ENCODE assay signal across 16 cellular contexts in genomic region chr15:64944961-64945360, GRCh38. TPM values are rescaled to one million over a fixed set of nuclear protein-coding genes. Genes with fewer than 3 reads are reported as not detected.
DNase-seq lines count a peak whose midpoint lies in the region; ATAC-seq, FAIRE-seq and TF ChIP-seq lines count a peak whose summit lies in the region.
"Had no signal": no experiment of that assay in that cellular context is flagged by ENCODE, and none has a peak within 500 bp of the region (broad histone marks: within the 10 kb centered on the region; RNA-seq: fewer than 3 reads in every experiment).

No MANE protein-coding gene starts in this region.

- no peak overlapping the region for H3K4me3 ChIP-seq in bronchial epithelial cell (ENCODE audit: low read depth, low read length)
- H3K4me3 ChIP-seq in liver (ENCODE audit: low read depth in 1 of 3, low read length in 3 of 3), result no peak overlapping the region
- H3K4me3 ChIP-seq in GM23248, result no peak overlapping the region

- WGBS in liver, result 66% methylated on average over 4 of the region's 4 CpGs
- 46 to 48% methylated on average over 4 of the region's 4 CpGs for WGBS in GM23248 (ENCODE audit: low coverage in 1 of 2, low lambda C conversion rate in 2 of 2, missing lambda C conversion rate in 2 of 2), 2 experiments

- TF ChIP-seq CTCF in bronchial epithelial cell (IDR thresholded peaks at IDR 0.05; ENCODE audit: insufficient read depth, low read length, severe bottlenecking), result no peak
- no peak for TF ChIP-seq CTCF in liver (IDR thresholded peaks at IDR 0.05; ENCODE audit: low read depth, low read length, missing input control)

- no peak for DNase-seq in activated naive CD4-positive, alpha-beta T cell treated with anti-CD3 and anti-CD28 coated beads, Interleukin-2, amount 10 ng/mL, durations not matched to agents 7 days and 5 days
- no peak for DNase-seq in activated naive CD4-positive, alpha-beta T cell treated with Interleukin-2 at 50 U/mL for 16 hours
- DNase-seq in bronchial epithelial cell (ENCODE audit: low read depth) (no peak), urothelium cell line (ENCODE audit: low spot score) (no peak), GM23248 (no peak), Right ventricle myocardium inferior (ENCODE audit: missing footprints) (no peak), NCI-H2081 treated with DMSO at 0.1 percent for 48 hours (lab: John Stamatoyannopoulos, UW) (no peak)
- DNase-seq: ACHN; BE2C; Caco-2; CD8-positive, alpha-beta memory T cell; GF-D8 had no signal

- H2AFZ ChIP-seq in GM23248, result no peak overlapping the region

- in situ Hi-C loops in GM23248 (cut with MboI), result no loop called here

- no peak for TF ChIP-seq RAD21 in liver (IDR thresholded peaks at IDR 0.05)

- H3K9me3 ChIP-seq in liver (ENCODE audit: control insufficient read depth in 4 of 4, low read length in 3 of 4) (no peaks in the 10 kb centered on the region), GM23248 (ENCODE audit: low read depth) (no peaks in the 10 kb centered on the region)
- H3K9me3 ChIP-seq: BE2C, Caco-2 had no signal

- no peaks in the 10 kb centered on the region for H3K4me1 Mint-ChIP-seq in activated naive CD4-positive, alpha-beta T cell treated with anti-CD3 and anti-CD28 coated beads, Interleukin-2, amount 10 ng/mL, durations not matched to agents 7 days and 5 days
- H3K4me1 Mint-ChIP-seq: CD8-positive, alpha-beta memory T cell had no signal

- CTCF ChIA-PET in activated naive CD4-positive, alpha-beta T cell treated with anti-CD3 and anti-CD28 coated beads, Interleukin-2, amount 10 ng/mL, durations not matched to agents 7 days and 5 days (lab: Charles Lee), result interaction anchor here (0.6 kb wide), 1 partner anchor 735 kb away, joined by 3 read pairs; no protein-coding TSS in a partner anchor

- H3K4me3 Mint-ChIP-seq in activated naive CD4-positive, alpha-beta T cell treated with anti-CD3 and anti-CD28 coated beads, Interleukin-2, amount 10 ng/mL, durations not matched to agents 7 days and 5 days, result no peak overlapping the region
- H3K4me3 Mint-ChIP-seq: CD8-positive, alpha-beta memory T cell had no signal

- H3K36me3 ChIP-seq in bronchial epithelial cell (ENCODE audit: control insufficient read depth, insufficient read depth, low read length) (no peaks in the 10 kb centered on the region), liver (ENCODE audit: control insufficient read depth in 4 of 4, insufficient read depth in 3 of 4, low read depth in 1 of 4, low read length in 3 of 4) (no peaks in the 10 kb centered on the region), GM23248 (ENCODE audit: low read depth) (no peaks in the 10 kb centered on the region)
- H3K36me3 ChIP-seq: BE2C had no signal

- H3K9me2 ChIP-seq in GM23248 (ENCODE audit: insufficient read depth), result no peaks in the 10 kb centered on the region

- H3K27me3 Mint-ChIP-seq in activated naive CD4-positive, alpha-beta T cell treated with anti-CD3 and anti-CD28 coated beads, Interleukin-2, amount 10 ng/mL, durations not matched to agents 7 days and 5 days, result peaks cover 4% of the 10 kb centered on the region
- H3K27me3 Mint-ChIP-seq: CD8-positive, alpha-beta memory T cell had no signal

- H4K20me1 ChIP-seq in GM23248 (ENCODE audit: insufficient read depth), result no peaks in the 10 kb centered on the region

- H3K9me3 Mint-ChIP-seq in activated naive CD4-positive, alpha-beta T cell treated with anti-CD3 and anti-CD28 coated beads, Interleukin-2, amount 10 ng/mL, durations not matched to agents 7 days and 5 days, result no peaks in the 10 kb centered on the region
- H3K9me3 Mint-ChIP-seq: CD8-positive, alpha-beta memory T cell had no signal

- H3K4me1 ChIP-seq in liver (ENCODE audit: control insufficient read depth in 4 of 4, insufficient read depth in 4 of 4, low read length in 3 of 4) (no peaks in the 10 kb centered on the region), GM23248 (ENCODE audit: insufficient read depth) (no peaks in the 10 kb centered on the region)
- H3K4me1 ChIP-seq: BE2C, Caco-2 had no signal

- peak overlapping the region; percentile 16 for H3K27ac Mint-ChIP-seq in activated naive CD4-positive, alpha-beta T cell treated with anti-CD3 and anti-CD28 coated beads, Interleukin-2, amount 10 ng/mL, durations not matched to agents 7 days and 5 days

- H3K79me2 ChIP-seq in GM23248 (ENCODE audit: insufficient read depth), result no peaks in the 10 kb centered on the region

- H3K36me3 Mint-ChIP-seq in activated naive CD4-positive, alpha-beta T cell treated with anti-CD3 and anti-CD28 coated beads, Interleukin-2, amount 10 ng/mL, durations not matched to agents 7 days and 5 days, result no peaks in the 10 kb centered on the region

- H3K9ac ChIP-seq in liver (ENCODE audit: low read depth in 1 of 2, low read length in 2 of 2) (no peak overlapping the region), GM23248 (no peak overlapping the region)

- H3K27me3 ChIP-seq in bronchial epithelial cell (ENCODE audit: control insufficient read depth, insufficient read depth, low read length), result no peaks in the 10 kb centered on the region
- no peaks in the 10 kb centered on the region for H3K27me3 ChIP-seq in liver (ENCODE audit: control insufficient read depth in 4 of 4, insufficient read depth in 4 of 4, low read length in 3 of 4)
- no peaks in the 10 kb centered on the region for H3K27me3 ChIP-seq in GM23248 (replicated peaks; ENCODE audit: insufficient read depth)
- H3K27me3 ChIP-seq: BE2C had no signal

- H3K4me2 ChIP-seq in GM23248 (ENCODE audit: unreplicated experiment), result no peak overlapping the region

- 0 out of 2 replicates have a peak, but pooled peaks cover 6% of the 10 kb centered on the region for H3F3A ChIP-seq in GM23248 (ENCODE audit: insufficient read depth)

- ATAC-seq in Right ventricle myocardium inferior, result no peak
- ATAC-seq: HCT116 had no signal

- intact Hi-C loops in Right ventricle myocardium inferior (cut with DNase I), result no loop called here

- peak; percentile 70 for FAIRE-seq in bronchial epithelial cell (lab: Jason Lieb, UNC)
- peak; percentile 5 for FAIRE-seq in urothelium cell line (lab: Jason Lieb, UNC)
- FAIRE-seq: HTR-8/SVneo had no signal

- H3K27ac ChIP-seq in liver (ENCODE audit: low read depth in 1 of 2, low read length in 2 of 2) (no peak overlapping the region), GM23248 (no peak overlapping the region)
- H3K27ac ChIP-seq: C4-2B had no signal

TF ChIP-seq in liver, 16 proteins besides CTCF, POLR2A, EP300 and RAD21:
- TF ChIP-seq HNF4A (conservative IDR thresholded peaks at IDR 0.05) (peak; percentile 43 to 57), YY1 (IDR thresholded peaks at IDR 0.05) (peak; percentile 14), JUND (IDR thresholded peaks at IDR 0.05) (peak in 1 of 2 donors; percentile 12), FOXA1 (IDR thresholded peaks at IDR 0.05) (no peak)

RNA-seq across cellular contexts. Expression of gene ANKDD1A, which starts 33.3 kb away (rescaled TPM):
- 3.2 and 4.0 TPM in 2 replicates for total RNA-seq in bronchial epithelial cell
- total RNA-seq in liver, result 1 to 10 TPM in 1 of 2 donors, under 1 TPM in 1; 0.65 to 1.0 TPM
- under 1 TPM; 0.32 to 0.53 TPM for polyA plus RNA-seq in liver
- total RNA-seq in GM23248 (2014; rRNA removed; shearing (Covaris generic)), result 3.1 and 3.3 TPM in 2 replicates
- polyA plus RNA-seq in GM23248 (2016; fragmentation: Nextera tagmentation; extraction: Ambion mirVana), result 2.7 and 3.5 TPM in 2 replicates
- total RNA-seq in Right ventricle myocardium inferior, result 1.1 TPM

RNA-seq across cellular contexts. Expression of gene SPG21, which starts 44.8 kb away (rescaled TPM):
- total RNA-seq in bronchial epithelial cell (72.6 and 95.8 TPM in 2 replicates), liver (10 to 100 TPM; 27.4 to 43.2 TPM), Right ventricle myocardium inferior (45.3 TPM)
- polyA plus RNA-seq in liver (10 to 100 TPM; 39.2 to 50.7 TPM), GM23248 (2016; fragmentation: Nextera tagmentation; extraction: Ambion mirVana) (106 and 107 TPM in 2 replicates)
- 66.3 and 78.4 TPM in 2 replicates for total RNA-seq in GM23248 (2014; rRNA removed; shearing (Covaris generic))
